Comparison of ENCODE assay signal across 1 cellular context in the genomic region with DNA sequence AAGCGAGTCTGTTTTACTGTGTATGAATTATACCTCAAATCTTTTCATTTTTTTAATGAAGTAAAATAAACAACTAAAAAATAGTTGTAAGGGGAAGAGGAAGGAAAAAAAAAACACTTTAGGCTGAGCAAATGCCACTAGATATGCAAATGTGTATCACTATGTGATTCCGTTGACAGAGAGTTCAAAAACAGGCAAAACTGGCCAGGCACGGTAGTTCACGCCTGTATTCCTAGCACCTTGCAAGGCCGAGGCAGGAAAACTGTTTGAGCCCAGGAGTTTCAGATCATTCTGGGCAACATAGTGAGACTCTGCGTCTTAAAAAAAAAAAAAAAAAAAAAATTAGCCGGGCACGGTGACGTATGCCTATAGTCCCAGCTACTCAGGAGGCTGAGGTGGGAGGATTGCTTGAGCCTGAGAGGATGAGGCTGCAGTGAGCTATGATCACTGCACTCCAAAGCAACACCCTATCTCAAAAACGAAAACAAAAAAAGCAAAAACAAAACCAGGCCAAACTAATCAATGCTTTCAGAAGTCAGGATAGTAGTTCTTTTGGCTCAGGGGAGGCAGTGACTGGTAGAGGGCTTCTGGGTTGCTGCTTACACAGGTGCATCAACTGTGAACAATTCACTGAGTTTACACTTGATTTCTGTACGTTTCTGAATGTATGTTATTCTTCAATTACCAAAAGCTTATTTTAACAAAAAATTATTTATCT.
TF ChIP-seq lines count a peak whose summit lies in the region.

No MANE protein-coding gene starts in this region.

TF ChIP-seq in GM23338, 12 proteins besides CTCF, POLR2A, EP300 and RAD21:
- TF ChIP-seq POLR2AphosphoS5 (IDR thresholded peaks at IDR 0.05; ENCODE audit: low read depth) (no peak), CREB1 (CRISPR knock-in tag; IDR thresholded peaks at IDR 0.05; ENCODE audit: low read depth) (no peak), JUNB (IDR thresholded peaks at IDR 0.05; ENCODE audit: unreplicated experiment) (no peak), ZNF114 (CRISPR knock-in tag; IDR thresholded peaks at IDR 0.05) (no peak), NANOG (IDR thresholded peaks at IDR 0.05; ENCODE audit: borderline replicate concordance) (no peak), EZH2 (IDR thresholded peaks at IDR 0.05; ENCODE audit: low read depth, unreplicated experiment) (no peak), ZNF331 (CRISPR knock-in tag; IDR thresholded peaks at IDR 0.05; ENCODE audit: low read depth) (no peak), STAT1 (IDR thresholded peaks at IDR 0.05; ENCODE audit: unreplicated experiment) (no peak), EZH2phosphoT487 (IDR thresholded peaks at IDR 0.05; ENCODE audit: unreplicated experiment) (no peak)
- TF ChIP-seq, protein P1, sequence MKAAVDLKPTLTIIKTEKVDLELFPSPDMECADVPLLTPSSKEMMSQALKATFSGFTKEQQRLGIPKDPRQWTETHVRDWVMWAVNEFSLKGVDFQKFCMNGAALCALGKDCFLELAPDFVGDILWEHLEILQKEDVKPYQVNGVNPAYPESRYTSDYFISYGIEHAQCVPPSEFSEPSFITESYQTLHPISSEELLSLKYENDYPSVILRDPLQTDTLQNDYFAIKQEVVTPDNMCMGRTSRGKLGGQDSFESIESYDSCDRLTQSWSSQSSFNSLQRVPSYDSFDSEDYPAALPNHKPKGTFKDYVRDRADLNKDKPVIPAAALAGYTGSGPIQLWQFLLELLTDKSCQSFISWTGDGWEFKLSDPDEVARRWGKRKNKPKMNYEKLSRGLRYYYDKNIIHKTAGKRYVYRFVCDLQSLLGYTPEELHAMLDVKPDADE (IDR thresholded peaks at IDR 0.05) = no peak
- TF ChIP-seq, protein P2, sequence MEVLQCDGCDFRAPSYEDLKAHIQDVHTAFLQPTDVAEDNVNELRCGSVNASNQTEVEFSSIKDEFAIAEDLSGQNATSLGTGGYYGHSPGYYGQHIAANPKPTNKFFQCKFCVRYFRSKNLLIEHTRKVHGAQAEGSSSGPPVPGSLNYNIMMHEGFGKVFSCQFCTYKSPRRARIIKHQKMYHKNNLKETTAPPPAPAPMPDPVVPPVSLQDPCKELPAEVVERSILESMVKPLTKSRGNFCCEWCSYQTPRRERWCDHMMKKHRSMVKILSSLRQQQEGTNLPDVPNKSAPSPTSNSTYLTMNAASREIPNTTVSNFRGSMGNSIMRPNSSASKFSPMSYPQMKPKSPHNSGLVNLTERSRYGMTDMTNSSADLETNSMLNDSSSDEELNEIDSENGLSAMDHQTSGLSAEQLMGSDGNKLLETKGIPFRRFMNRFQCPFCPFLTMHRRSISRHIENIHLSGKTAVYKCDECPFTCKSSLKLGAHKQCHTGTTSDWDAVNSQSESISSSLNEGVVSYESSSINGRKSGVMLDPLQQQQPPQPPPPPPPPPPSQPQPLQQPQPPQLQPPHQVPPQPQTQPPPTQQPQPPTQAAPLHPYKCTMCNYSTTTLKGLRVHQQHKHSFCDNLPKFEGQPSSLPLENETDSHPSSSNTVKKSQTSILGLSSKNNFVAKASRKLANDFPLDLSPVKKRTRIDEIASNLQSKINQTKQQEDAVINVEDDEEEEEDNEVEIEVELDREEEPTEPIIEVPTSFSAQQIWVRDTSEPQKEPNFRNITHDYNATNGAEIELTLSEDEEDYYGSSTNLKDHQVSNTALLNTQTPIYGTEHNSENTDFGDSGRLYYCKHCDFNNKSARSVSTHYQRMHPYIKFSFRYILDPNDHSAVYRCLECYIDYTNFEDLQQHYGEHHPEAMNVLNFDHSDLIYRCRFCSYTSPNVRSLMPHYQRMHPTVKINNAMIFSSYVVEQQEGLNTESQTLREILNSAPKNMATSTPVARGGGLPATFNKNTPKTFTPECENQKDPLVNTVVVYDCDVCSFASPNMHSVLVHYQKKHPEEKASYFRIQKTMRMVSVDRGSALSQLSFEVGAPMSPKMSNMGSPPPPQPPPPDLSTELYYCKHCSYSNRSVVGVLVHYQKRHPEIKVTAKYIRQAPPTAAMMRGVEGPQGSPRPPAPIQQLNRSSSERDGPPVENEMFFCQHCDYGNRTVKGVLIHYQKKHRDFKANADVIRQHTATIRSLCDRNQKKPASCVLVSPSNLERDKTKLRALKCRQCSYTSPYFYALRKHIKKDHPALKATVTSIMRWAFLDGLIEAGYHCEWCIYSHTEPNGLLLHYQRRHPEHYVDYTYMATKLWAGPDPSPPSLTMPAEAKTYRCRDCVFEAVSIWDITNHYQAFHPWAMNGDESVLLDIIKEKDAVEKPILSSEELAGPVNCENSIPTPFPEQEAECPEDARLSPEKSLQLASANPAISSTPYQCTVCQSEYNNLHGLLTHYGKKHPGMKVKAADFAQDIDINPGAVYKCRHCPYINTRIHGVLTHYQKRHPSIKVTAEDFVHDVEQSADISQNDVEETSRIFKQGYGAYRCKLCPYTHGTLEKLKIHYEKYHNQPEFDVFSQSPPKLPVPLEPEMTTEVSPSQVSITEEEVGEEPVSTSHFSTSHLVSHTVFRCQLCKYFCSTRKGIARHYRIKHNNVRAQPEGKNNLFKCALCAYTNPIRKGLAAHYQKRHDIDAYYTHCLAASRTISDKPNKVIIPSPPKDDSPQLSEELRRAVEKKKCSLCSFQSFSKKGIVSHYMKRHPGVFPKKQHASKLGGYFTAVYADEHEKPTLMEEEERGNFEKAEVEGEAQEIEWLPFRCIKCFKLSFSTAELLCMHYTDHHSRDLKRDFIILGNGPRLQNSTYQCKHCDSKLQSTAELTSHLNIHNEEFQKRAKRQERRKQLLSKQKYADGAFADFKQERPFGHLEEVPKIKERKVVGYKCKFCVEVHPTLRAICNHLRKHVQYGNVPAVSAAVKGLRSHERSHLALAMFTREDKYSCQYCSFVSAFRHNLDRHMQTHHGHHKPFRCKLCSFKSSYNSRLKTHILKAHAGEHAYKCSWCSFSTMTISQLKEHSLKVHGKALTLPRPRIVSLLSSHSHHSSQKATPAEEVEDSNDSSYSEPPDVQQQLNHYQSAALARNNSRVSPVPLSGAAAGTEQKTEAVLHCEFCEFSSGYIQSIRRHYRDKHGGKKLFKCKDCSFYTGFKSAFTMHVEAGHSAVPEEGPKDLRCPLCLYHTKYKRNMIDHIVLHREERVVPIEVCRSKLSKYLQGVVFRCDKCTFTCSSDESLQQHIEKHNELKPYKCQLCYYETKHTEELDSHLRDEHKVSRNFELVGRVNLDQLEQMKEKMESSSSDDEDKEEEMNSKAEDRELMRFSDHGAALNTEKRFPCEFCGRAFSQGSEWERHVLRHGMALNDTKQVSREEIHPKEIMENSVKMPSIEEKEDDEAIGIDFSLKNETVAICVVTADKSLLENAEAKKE (CRISPR knock-in tag; IDR thresholded peaks at IDR 0.05) = no peak
- TF ChIP-seq, protein P3, sequence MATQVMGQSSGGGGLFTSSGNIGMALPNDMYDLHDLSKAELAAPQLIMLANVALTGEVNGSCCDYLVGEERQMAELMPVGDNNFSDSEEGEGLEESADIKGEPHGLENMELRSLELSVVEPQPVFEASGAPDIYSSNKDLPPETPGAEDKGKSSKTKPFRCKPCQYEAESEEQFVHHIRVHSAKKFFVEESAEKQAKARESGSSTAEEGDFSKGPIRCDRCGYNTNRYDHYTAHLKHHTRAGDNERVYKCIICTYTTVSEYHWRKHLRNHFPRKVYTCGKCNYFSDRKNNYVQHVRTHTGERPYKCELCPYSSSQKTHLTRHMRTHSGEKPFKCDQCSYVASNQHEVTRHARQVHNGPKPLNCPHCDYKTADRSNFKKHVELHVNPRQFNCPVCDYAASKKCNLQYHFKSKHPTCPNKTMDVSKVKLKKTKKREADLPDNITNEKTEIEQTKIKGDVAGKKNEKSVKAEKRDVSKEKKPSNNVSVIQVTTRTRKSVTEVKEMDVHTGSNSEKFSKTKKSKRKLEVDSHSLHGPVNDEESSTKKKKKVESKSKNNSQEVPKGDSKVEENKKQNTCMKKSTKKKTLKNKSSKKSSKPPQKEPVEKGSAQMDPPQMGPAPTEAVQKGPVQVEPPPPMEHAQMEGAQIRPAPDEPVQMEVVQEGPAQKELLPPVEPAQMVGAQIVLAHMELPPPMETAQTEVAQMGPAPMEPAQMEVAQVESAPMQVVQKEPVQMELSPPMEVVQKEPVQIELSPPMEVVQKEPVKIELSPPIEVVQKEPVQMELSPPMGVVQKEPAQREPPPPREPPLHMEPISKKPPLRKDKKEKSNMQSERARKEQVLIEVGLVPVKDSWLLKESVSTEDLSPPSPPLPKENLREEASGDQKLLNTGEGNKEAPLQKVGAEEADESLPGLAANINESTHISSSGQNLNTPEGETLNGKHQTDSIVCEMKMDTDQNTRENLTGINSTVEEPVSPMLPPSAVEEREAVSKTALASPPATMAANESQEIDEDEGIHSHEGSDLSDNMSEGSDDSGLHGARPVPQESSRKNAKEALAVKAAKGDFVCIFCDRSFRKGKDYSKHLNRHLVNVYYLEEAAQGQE (IDR thresholded peaks at IDR 0.05; ENCODE audit: unreplicated experiment) = no peak
